In the genomic region with DNA sequence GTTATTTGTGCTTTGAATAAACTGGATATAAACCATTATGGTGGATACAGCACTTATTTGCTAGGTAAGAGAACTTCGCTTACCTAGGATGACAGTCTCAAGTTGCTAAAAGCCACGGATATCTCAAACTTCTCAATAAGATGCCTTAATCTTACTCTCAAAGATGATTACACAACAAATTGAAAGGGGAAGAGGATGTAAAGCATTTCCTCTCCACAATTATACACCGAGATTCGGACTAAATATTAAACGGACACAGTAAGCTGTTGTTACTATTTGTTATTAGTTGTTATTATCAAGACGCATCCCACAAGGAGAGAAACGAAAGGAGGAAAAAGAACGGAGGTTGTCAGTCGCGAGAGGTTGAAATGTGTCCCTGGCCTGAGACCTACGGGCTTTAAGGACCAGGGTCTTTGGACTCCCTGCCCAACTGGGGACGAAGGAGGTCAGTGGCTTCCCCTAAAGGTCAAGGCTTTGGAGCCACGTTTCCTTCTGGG, we compare ENCODE assay signal across 8 cellular contexts. TPM values are rescaled to one million over a fixed set of nuclear protein-coding genes. Genes with fewer than 3 reads are reported as not detected.
DNase-seq lines count a peak whose midpoint lies in the region; ATAC-seq and TF ChIP-seq lines count a peak whose summit lies in the region.

No MANE protein-coding gene starts in this region.

- peak overlapping the region; percentile 97 for H3K4me2 ChIP-seq in PC-9

- 4 to 13% methylated on average over 9 to 12 of the region's 13 CpGs for WGBS in ectodermal cell, 2 experiments

- peak; percentile 4 for ATAC-seq in GM21390 (IDR thresholded peaks at IDR 0.05; ENCODE audit: unreplicated experiment)
- ATAC-seq in GM18870 (IDR thresholded peaks at IDR 0.05; ENCODE audit: unreplicated experiment) = no peak

- CTCF ChIA-PET in A673 (lab: Charles Lee) = no interaction called here
- CTCF ChIA-PET in PC-9 (lab: Charles Lee) = no interaction called here

- peaks cover 23% of the 10 kb centered on the region; the same call in 1 of the 2 replicates for H3K79me2 ChIP-seq in PC-9 (ENCODE audit: low read depth)

- H2AFZ ChIP-seq in PC-9 = peak overlapping the region; percentile 89

- H3K27me3 ChIP-seq in A673 (replicated peaks; ENCODE audit: insufficient read depth, low read depth, low read length, poor library complexity) (no peaks in the 10 kb centered on the region), PC-9 (ENCODE audit: insufficient read depth, low read depth) (no peaks in the 10 kb centered on the region), ectodermal cell (ENCODE audit: control insufficient read depth, insufficient read depth, low read length, poor library complexity, severe bottlenecking) (no peaks in the 10 kb centered on the region)

- DNase-seq in A673 (ENCODE audit: low spot score) (peak; percentile 11), PC-9 (no peak), myocyte (ENCODE audit: low read depth) (peak; percentile 18), DMS114 treated with DMSO at 0.1 percent for 48 hours (lab: John Stamatoyannopoulos, UW; ENCODE audit: unreplicated experiment) (no peak)
- no peak for DNase-seq in stimulated activated CD4-positive, alpha-beta T cell treated with anti-CD3 and anti-CD28 coated beads, Interleukin-4, amount 100 ng/mL, for 1 hour

- no peaks in the 10 kb centered on the region for H3K9me3 ChIP-seq in A673 (ENCODE audit: low read depth, low read length, poor library complexity, severe bottlenecking)
- H3K9me3 ChIP-seq in PC-9 (ENCODE audit: insufficient read depth, low read depth) = no peaks in the 10 kb centered on the region
- no peaks in the 10 kb centered on the region for H3K9me3 ChIP-seq in ectodermal cell (ENCODE audit: control insufficient read depth, low read length)

- H3K9me2 ChIP-seq in PC-9 (ENCODE audit: insufficient read depth) = no peaks in the 10 kb centered on the region

- BruUV-seq in A673 (replicated peaks; lab: Mats Ljungman, UMichigan) (TSS peak; percentile 60), PC-9 (replicated peaks; lab: Mats Ljungman, UMichigan) (no TSS peak)

- peak overlapping the region; percentile 82 for H3K4me3 ChIP-seq in A673 (ENCODE audit: low read depth, low read length, poor library complexity, severe bottlenecking)
- peak overlapping the region; percentile 70 for H3K4me3 ChIP-seq in PC-9
- peak overlapping the region; percentile 81 for H3K4me3 ChIP-seq in ectodermal cell (ENCODE audit: insufficient read depth, low read depth, low read length)

- H3K4me1 ChIP-seq in A673 (ENCODE audit: insufficient read depth, low read length, poor library complexity, severe bottlenecking) (peaks cover 4% of the 10 kb centered on the region), PC-9 (replicated peaks; ENCODE audit: insufficient read depth) (peaks cover 22% of the 10 kb centered on the region), ectodermal cell (ENCODE audit: control insufficient read depth, insufficient read depth, low read length) (no peaks in the 10 kb centered on the region)

- no peaks in the 10 kb centered on the region; the same call in 1 of the 2 replicates for H4K20me1 ChIP-seq in PC-9 (ENCODE audit: insufficient read depth)

- intact Hi-C loops in A673 (cut with micrococcal nuclease; ENCODE audit: unreplicated experiment) (loop anchor here (10.0 kb wide), 1 partner anchor 165 kb away; no protein-coding TSS in a partner anchor), PC-9 (cut with micrococcal nuclease; ENCODE audit: unreplicated experiment) (loop anchor here (2.0 kb wide), 1 partner anchor 59 kb away; a partner anchor contains a TSS)

- POLR2A ChIA-PET in A673 (lab: Charles Lee; ENCODE audit: low non-redundant PET) (interaction anchor here (0.7 kb wide), 1 partner anchor 8 kb away, joined by 3 read pairs; no protein-coding TSS in a partner anchor), PC-9 (lab: Charles Lee; ENCODE audit: unreplicated experiment) (interaction anchor here (0.6 kb wide), 2 partner anchors 20 to 94 kb away, joined by 5 to 7 read pairs; no protein-coding TSS in a partner anchor)

- H3K27ac ChIP-seq in A673 (ENCODE audit: low read depth, low read length, poor library complexity, severe bottlenecking) (peak overlapping the region; percentile 95), PC-9 (peak overlapping the region; percentile 86; the same call in 1 of the 2 replicates), ectodermal cell (ENCODE audit: insufficient read depth, low read depth, low read length, poor library complexity, severe bottlenecking) (no peak overlapping the region)

- H3K36me3 ChIP-seq in A673 (ENCODE audit: insufficient read depth, low read length, poor library complexity, severe bottlenecking) (no peaks in the 10 kb centered on the region), PC-9 (ENCODE audit: low read depth) (no peaks in the 10 kb centered on the region), ectodermal cell (ENCODE audit: control insufficient read depth, insufficient read depth, low read length) (no peaks in the 10 kb centered on the region)

- peaks cover 12% of the 10 kb centered on the region; the same call in 1 of the 2 replicates for H3F3A ChIP-seq in PC-9 (ENCODE audit: insufficient read depth, low read depth)

- TF ChIP-seq CTCF in A673 (conservative IDR thresholded peaks at IDR 0.05; ENCODE audit: low read depth, low read length) = no peak
- no peak for TF ChIP-seq CTCF in PC-9 (conservative IDR thresholded peaks at IDR 0.05)

RNA-seq across cellular contexts. Expression of a gene that starts 0.6 kb away (rescaled TPM):
- total RNA-seq in A673 (2021) = 98.1 and 102 TPM in 2 replicates
- 60.1 and 73.4 TPM in 2 replicates for total RNA-seq in PC-9 (2021)
- 78.0 TPM for polyA plus RNA-seq in ectodermal cell (2013, experiment 1 of 4)
- polyA plus RNA-seq in ectodermal cell (2013, experiment 2 of 4) = 88.1 TPM
- polyA plus RNA-seq in ectodermal cell (2013, experiment 3 of 4) = 54.2 TPM
- 62.1 TPM for polyA plus RNA-seq in ectodermal cell (2013, experiment 4 of 4)
- 236 and 741 TPM in 2 replicates for total RNA-seq in myocyte
- 86.2 TPM for polyA plus RNA-seq in myocyte (2012)

RNA-seq across cellular contexts. Expression of a gene that starts 5.1 kb away (rescaled TPM):
- total RNA-seq in A673 (2021) (112 and 124 TPM in 2 replicates), PC-9 (2021) (47.1 and 65.8 TPM in 2 replicates), myocyte (73.0 and 91.6 TPM in 2 replicates)
- polyA plus RNA-seq in ectodermal cell (2013, experiment 1 of 4) = 59.8 TPM
- 51.0 TPM for polyA plus RNA-seq in ectodermal cell (2013, experiment 2 of 4)
- 44.6 TPM for polyA plus RNA-seq in ectodermal cell (2013, experiment 3 of 4)
- polyA plus RNA-seq in ectodermal cell (2013, experiment 4 of 4) = 51.8 TPM
- polyA plus RNA-seq in myocyte (2012) = 54.2 TPM

RNA-seq across cellular contexts. Expression of a gene that starts 58.3 kb away (rescaled TPM):
- total RNA-seq in A673 (2021) (28.7 and 32.7 TPM in 2 replicates), PC-9 (2021) (22.7 and 23.0 TPM in 2 replicates), myocyte (9.5 and 11.1 TPM in 2 replicates)
- 21.6 TPM for polyA plus RNA-seq in ectodermal cell (2013, experiment 1 of 4)
- polyA plus RNA-seq in ectodermal cell (2013, experiment 2 of 4) = 24.6 TPM
- 16.8 TPM for polyA plus RNA-seq in ectodermal cell (2013, experiment 3 of 4)
- 14.7 TPM for polyA plus RNA-seq in ectodermal cell (2013, experiment 4 of 4)
- 15.6 TPM for polyA plus RNA-seq in myocyte (2012)

RNA-seq across cellular contexts. Expression of a gene that starts 58.3 kb away (rescaled TPM):
- total RNA-seq in A673 (2021) (39.5 and 44.1 TPM in 2 replicates), PC-9 (2021) (17.7 and 23.7 TPM in 2 replicates), myocyte (18.0 and 18.7 TPM in 2 replicates)
- 43.1 TPM for polyA plus RNA-seq in ectodermal cell (2013, experiment 1 of 4)
- polyA plus RNA-seq in ectodermal cell (2013, experiment 2 of 4) = 41.9 TPM
- polyA plus RNA-seq in ectodermal cell (2013, experiment 3 of 4) = 25.8 TPM
- 29.1 TPM for polyA plus RNA-seq in ectodermal cell (2013, experiment 4 of 4)
- 9.7 TPM for polyA plus RNA-seq in myocyte (2012)

Comparison
In these comparisons a context has a peak if more than half of its experiments do, and no peak if none do; other contexts are left out.
1. DNase-seq: peak in A673 (single experiment) and myocyte (single experiment); none in PC-9 (0 of 2), stimulated activated CD4-positive, alpha-beta T cell treated with anti-CD3 and anti-CD28 coated beads, Interleukin-4, amount 100 ng/mL, for 1 hour (single experiment) and DMS114 treated with DMSO at 0.1 percent for 48 hours (single experiment).
2. Peak in every context shown above with its lines, with median percentiles within 50 percentile points of each other: H3K4me3 ChIP-seq.